11 cellular contexts compared by ENCODE assay signal in genomic region chr17:50219939-50220465, GRCh38. TPM values are rescaled to one million over a fixed set of nuclear protein-coding genes. Genes with fewer than 3 reads are reported as not detected.
DNase-seq lines count a peak whose midpoint lies in the region; ATAC-seq and TF ChIP-seq lines count a peak whose summit lies in the region.
"Had no signal": no experiment of that assay in that cellular context is flagged by ENCODE, and none has a peak within 500 bp of the region (broad histone marks: within the 10 kb centered on the region; RNA-seq: fewer than 3 reads in every experiment).

No MANE protein-coding gene starts in this region.

- ATAC-seq in body of pancreas (peak; percentile 31), HG03342 (IDR thresholded peaks at IDR 0.05; ENCODE audit: unreplicated experiment) (no peak)

- DNase-seq in HCEC 1CT = peak; percentile 39
- no peak for DNase-seq in body of pancreas
- DNase-seq in iris pigment epithelial cell (ENCODE audit: low read depth) = peak; percentile 59
- DNase-seq in stomach = no peak
- no peak for DNase-seq in NCI-H1930 (lab: John Stamatoyannopoulos, UW)
- no peak for DNase-seq in BE2C
- DNase-seq in activated naive CD8-positive, alpha-beta T cell treated with anti-CD3 and anti-CD28 coated beads for 36 hours = no peak
- DNase-seq: activated T-cell treated with anti-CD3 and anti-CD28 coated beads, Interleukin-2, amount 50 U/mL, for 1 hour; GF-D8; NCI-H1436 treated with DMSO at 0.1 percent for 48 hours had no signal

- intact Hi-C loops in body of pancreas (cut with DNase I) (no loop called here), stomach (cut with DNase I; ENCODE audit: low total_unique reads) (no loop called here)

- H3K27me3 ChIP-seq in body of pancreas = no peaks in the 10 kb centered on the region
- no peaks in the 10 kb centered on the region for H3K27me3 ChIP-seq in stomach
- no peaks in the 10 kb centered on the region for H3K27me3 ChIP-seq in BE2C

- no peak overlapping the region for H3K27ac ChIP-seq in body of pancreas
- H3K27ac ChIP-seq in stomach = peak overlapping the region in 4 of 5 donors; percentile 38 to 93 (median 74)

- H3K27me3 Mint-ChIP-seq in activated naive CD8-positive, alpha-beta T cell treated with anti-CD3 and anti-CD28 coated beads for 36 hours = no peaks in the 10 kb centered on the region

- no peak overlapping the region for H3K4me3 Mint-ChIP-seq in activated naive CD8-positive, alpha-beta T cell treated with anti-CD3 and anti-CD28 coated beads for 36 hours

- peaks cover 4% of the 10 kb centered on the region for H3K9me3 Mint-ChIP-seq in activated naive CD8-positive, alpha-beta T cell treated with anti-CD3 and anti-CD28 coated beads for 36 hours

- no peaks in the 10 kb centered on the region for H3K36me3 ChIP-seq in body of pancreas (replicated peaks in 1 of 2; ENCODE audit: insufficient read depth in 1 of 2, low read depth in 2 of 2)
- no peaks in the 10 kb centered on the region for H3K36me3 ChIP-seq in stomach
- H3K36me3 ChIP-seq in BE2C = no peaks in the 10 kb centered on the region

- no peak overlapping the region for H3K4me3 ChIP-seq in body of pancreas
- H3K4me3 ChIP-seq in stomach = no peak overlapping the region
- no peak overlapping the region for H3K4me3 ChIP-seq in BE2C (ENCODE audit: low read depth, low read length)

- TF ChIP-seq POLR2A in body of pancreas (IDR thresholded peaks at IDR 0.05) = no peak
- no peak for TF ChIP-seq POLR2A in stomach (IDR thresholded peaks at IDR 0.05)

- TF ChIP-seq CTCF in body of pancreas (IDR thresholded peaks at IDR 0.05) (no peak), stomach (IDR thresholded peaks at IDR 0.05) (no peak), BE2C (IDR thresholded peaks at IDR 0.05; ENCODE audit: low read depth, low read length) (no peak)

- no peak for TF ChIP-seq EP300 in stomach (IDR thresholded peaks at IDR 0.05)

- H3K36me3 Mint-ChIP-seq in activated naive CD8-positive, alpha-beta T cell treated with anti-CD3 and anti-CD28 coated beads for 36 hours = peaks cover 2% of the 10 kb centered on the region

- H3K9me3 ChIP-seq in body of pancreas (no peaks in the 10 kb centered on the region), stomach (no peaks in the 10 kb centered on the region), BE2C (no peaks in the 10 kb centered on the region)

- H3K4me1 Mint-ChIP-seq in activated naive CD8-positive, alpha-beta T cell treated with anti-CD3 and anti-CD28 coated beads for 36 hours = peaks cover 6% of the 10 kb centered on the region

- WGBS in body of pancreas, 2 donors = 78 to 83% methylated on average over 4 of the region's 4 CpGs
- 60 to 73% (median 63%) methylated on average over 4 of the region's 4 CpGs for WGBS in stomach, 5 donors

- H3K27ac Mint-ChIP-seq in activated naive CD8-positive, alpha-beta T cell treated with anti-CD3 and anti-CD28 coated beads for 36 hours = no peak overlapping the region

- H3K4me1 ChIP-seq in body of pancreas (peaks cover 6% of the 10 kb centered on the region), stomach (peaks cover 0 to 62% (median 29%) of the 10 kb centered on the region in 4 donors), BE2C (no peaks in the 10 kb centered on the region; the same call in 1 of the 2 replicates)

RNA-seq across cellular contexts. Expression of gene COL1A1, which starts 18.6 kb away (rescaled TPM):
- total RNA-seq in body of pancreas = 10 to 100 TPM; 11.2 to 62.3 TPM
- total RNA-seq in stomach = 1,000 to 10,000 TPM in 1 of 5 donors, 100 to 1,000 TPM in 3, 10 to 100 TPM in 1; 87.0 to 1,931 (median 219) TPM
- 10 to 100 TPM; 17.9 to 60.0 (median 24.9) TPM for polyA plus RNA-seq in stomach
- polyA plus RNA-seq in BE2C (2012; ENCODE audit: insufficient read depth, insufficient read length, low read depth) = 0.80 TPM
- under 1 TPM; 0.72 to 0.78 TPM for total RNA-seq in activated naive CD8-positive, alpha-beta T cell treated with anti-CD3 and anti-CD28 coated beads for 36 hours

RNA-seq across cellular contexts. Expression of gene SGCA, which starts 54.2 kb away (rescaled TPM):
- total RNA-seq in body of pancreas (1 to 10 TPM in 1 of 2 donors, not detected in 1; 1.3 TPM), stomach (10 to 100 TPM in 3 of 5 donors, 1 to 10 TPM in 2; 5.4 to 89.3 (median 21.4) TPM)
- 10 to 100 TPM in 1 of 3 donors, 1 to 10 TPM in 2; 6.0 to 24.3 (median 8.7) TPM for polyA plus RNA-seq in stomach
- polyA plus RNA-seq in BE2C (2012; ENCODE audit: insufficient read depth, insufficient read length, low read depth) = 0.65 TPM
- total RNA-seq in activated naive CD8-positive, alpha-beta T cell treated with anti-CD3 and anti-CD28 coated beads for 36 hours = under 1 TPM in 1 of 2 experiments, not detected in 1; 0.38 TPM

RNA-seq across cellular contexts. Expression of gene TMEM92, which starts 54.3 kb away (rescaled TPM):
- not detected for total RNA-seq in body of pancreas
- 10 to 100 TPM in 3 of 5 donors, 1 to 10 TPM in 2; 2.7 to 24.9 (median 10.4) TPM for total RNA-seq in stomach
- 10 to 100 TPM in 2 of 3 donors, 1 to 10 TPM in 1; 9.7 to 16.3 (median 12.2) TPM for polyA plus RNA-seq in stomach
- polyA plus RNA-seq in BE2C (2012; ENCODE audit: insufficient read depth, insufficient read length, low read depth) = not detected
- total RNA-seq in activated naive CD8-positive, alpha-beta T cell treated with anti-CD3 and anti-CD28 coated beads for 36 hours = not detected

Comparison
In these comparisons a context has a peak if more than half of its experiments do, and no peak if none do; other contexts are left out.
1. DNase-seq: peak in HCEC 1CT (single experiment) and iris pigment epithelial cell (single experiment); none in body of pancreas (0 of 4), stomach (single experiment), NCI-H1930 (0 of 2), BE2C (single experiment) and activated naive CD8-positive, alpha-beta T cell treated with anti-CD3 and anti-CD28 coated beads for 36 hours (single experiment).
2. H3K27ac ChIP-seq: peak in stomach (4 of 5); none in body of pancreas (0 of 4).
3. RNA of gene COL1A1, which starts 18.6 kb away (total RNA-seq): 87.0 to 1,931 TPM in stomach and 11.2 to 62.3 TPM in body of pancreas; 0.72 to 0.78 TPM in activated naive CD8-positive, alpha-beta T cell treated with anti-CD3 and anti-CD28 coated beads for 36 hours; every median in the first group is over 4 times any median in the second.